In the genomic region with DNA sequence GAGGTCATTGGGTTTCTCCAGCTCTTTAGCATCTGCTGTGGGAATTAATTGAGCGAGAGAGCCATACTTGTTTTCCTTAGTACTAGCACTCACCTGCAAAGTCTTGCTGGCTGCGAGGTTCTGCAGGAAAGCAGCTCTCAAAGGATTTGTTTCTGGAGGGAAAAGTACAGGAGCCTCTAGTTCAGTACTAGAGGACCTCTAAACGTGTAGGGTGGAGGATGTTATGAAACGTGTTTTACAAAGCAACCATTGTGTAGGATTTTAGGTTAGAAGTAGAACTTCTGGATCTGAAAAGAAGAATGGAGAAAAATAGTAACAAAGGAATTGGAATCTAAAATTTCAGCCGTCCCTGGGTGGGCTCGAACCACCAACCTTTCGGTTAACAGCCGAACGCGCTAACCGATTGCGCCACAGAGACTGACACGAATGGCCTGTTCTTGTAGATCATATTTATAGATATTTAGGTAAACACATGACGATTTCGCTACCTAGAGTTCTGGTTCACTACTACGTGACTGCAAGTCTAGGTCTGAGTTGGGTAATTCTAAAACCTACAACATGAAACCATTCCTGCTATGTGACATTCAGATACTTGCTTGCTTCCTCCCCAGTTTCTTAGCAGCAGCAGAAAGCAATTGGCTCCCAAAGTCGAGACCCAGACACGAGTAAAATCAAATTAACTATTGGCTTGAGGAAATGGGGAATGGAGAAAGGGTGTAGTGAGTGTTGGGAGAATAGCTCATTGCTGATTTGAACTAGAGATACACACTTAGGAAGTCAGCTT, we compare ENCODE assay signal across 1 cellular context.
TF ChIP-seq lines count a peak whose summit lies in the region.

No MANE protein-coding gene starts in this region.

TF ChIP-seq in HepG2, 621 proteins besides CTCF, POLR2A, EP300 and RAD21 (continued from another document):
- TF ChIP-seq, protein P1, sequence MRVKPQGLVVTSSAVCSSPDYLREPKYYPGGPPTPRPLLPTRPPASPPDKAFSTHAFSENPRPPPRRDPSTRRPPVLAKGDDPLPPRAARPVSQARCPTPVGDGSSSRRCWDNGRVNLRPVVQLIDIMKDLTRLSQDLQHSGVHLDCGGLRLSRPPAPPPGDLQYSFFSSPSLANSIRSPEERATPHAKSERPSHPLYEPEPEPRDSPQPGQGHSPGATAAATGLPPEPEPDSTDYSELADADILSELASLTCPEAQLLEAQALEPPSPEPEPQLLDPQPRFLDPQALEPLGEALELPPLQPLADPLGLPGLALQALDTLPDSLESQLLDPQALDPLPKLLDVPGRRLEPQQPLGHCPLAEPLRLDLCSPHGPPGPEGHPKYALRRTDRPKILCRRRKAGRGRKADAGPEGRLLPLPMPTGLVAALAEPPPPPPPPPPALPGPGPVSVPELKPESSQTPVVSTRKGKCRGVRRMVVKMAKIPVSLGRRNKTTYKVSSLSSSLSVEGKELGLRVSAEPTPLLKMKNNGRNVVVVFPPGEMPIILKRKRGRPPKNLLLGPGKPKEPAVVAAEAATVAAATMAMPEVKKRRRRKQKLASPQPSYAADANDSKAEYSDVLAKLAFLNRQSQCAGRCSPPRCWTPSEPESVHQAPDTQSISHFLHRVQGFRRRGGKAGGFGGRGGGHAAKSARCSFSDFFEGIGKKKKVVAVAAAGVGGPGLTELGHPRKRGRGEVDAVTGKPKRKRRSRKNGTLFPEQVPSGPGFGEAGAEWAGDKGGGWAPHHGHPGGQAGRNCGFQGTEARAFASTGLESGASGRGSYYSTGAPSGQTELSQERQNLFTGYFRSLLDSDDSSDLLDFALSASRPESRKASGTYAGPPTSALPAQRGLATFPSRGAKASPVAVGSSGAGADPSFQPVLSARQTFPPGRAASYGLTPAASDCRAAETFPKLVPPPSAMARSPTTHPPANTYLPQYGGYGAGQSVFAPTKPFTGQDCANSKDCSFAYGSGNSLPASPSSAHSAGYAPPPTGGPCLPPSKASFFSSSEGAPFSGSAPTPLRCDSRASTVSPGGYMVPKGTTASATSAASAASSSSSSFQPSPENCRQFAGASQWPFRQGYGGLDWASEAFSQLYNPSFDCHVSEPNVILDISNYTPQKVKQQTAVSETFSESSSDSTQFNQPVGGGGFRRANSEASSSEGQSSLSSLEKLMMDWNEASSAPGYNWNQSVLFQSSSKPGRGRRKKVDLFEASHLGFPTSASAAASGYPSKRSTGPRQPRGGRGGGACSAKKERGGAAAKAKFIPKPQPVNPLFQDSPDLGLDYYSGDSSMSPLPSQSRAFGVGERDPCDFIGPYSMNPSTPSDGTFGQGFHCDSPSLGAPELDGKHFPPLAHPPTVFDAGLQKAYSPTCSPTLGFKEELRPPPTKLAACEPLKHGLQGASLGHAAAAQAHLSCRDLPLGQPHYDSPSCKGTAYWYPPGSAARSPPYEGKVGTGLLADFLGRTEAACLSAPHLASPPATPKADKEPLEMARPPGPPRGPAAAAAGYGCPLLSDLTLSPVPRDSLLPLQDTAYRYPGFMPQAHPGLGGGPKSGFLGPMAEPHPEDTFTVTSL (CRISPR knock-in tag; IDR thresholded peaks at IDR 0.05; ENCODE audit: borderline replicate concordance): no peak
